In the genomic region with DNA sequence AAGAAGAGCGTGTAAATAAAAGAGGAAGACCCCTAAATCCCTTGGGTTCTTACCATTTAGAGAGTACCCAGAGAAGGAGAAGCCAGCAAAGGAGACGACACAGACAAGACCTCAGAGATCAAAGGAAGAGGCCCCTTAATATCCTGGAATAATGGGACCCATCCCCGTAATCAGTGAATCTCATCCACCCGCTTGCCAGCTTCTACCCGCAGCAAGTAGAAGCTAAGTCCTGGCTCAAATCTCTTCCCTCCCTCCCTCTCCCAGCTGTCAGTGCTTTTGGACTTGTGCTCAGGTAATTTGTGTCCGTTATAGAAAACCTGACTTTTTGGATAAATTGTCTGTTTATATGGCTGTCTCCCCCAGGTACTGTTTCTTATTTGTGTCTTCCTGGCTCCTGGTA, we compare ENCODE assay signal across 8 cellular contexts. TPM values are rescaled to one million over a fixed set of nuclear protein-coding genes. Genes with fewer than 3 reads are reported as not detected.
A peak's percentile ranks its signal among the peaks of the same experiment; 100 is the strongest.
DNase-seq lines count a peak whose midpoint lies in the region; ATAC-seq, FAIRE-seq and TF ChIP-seq lines count a peak whose summit lies in the region.

No MANE protein-coding gene starts in this region.

- RAD21 ChIA-PET in HCT116 (lab: Charles Lee; ENCODE audit: low non-redundant PET in 1 of 2, low total read pairs in 2 of 2, uncharacterized antibody in 2 of 2, unreplicated experiment in 2 of 2) = no interaction called here

- H3K9me3 Mint-ChIP-seq in astrocyte (ENCODE audit: unreplicated experiment) = no peaks in the 10 kb centered on the region
- H3K9me3 Mint-ChIP-seq in natural killer cell = no peaks in the 10 kb centered on the region

- H3K27me3 Mint-ChIP-seq in astrocyte (ENCODE audit: low read depth, unreplicated experiment) = no peaks in the 10 kb centered on the region
- H3K27me3 Mint-ChIP-seq in natural killer cell (ENCODE audit: low read depth in 2 of 2) = no peaks in the 10 kb centered on the region

- no peaks in the 10 kb centered on the region for H3K9me2 ChIP-seq in HCT116 (ENCODE audit: insufficient read depth)

- TF ChIP-seq RAD21 in HCT116 (IDR thresholded peaks at IDR 0.05; ENCODE audit: low read depth) = no peak

- ATAC-seq in HCT116 (no peak), natural killer cell (no peak), HG03139 (IDR thresholded peaks at IDR 0.05; ENCODE audit: unreplicated experiment) (no peak)

- no TSS peak for BruUV-seq in HCT116 (replicated peaks; lab: Mats Ljungman, UMichigan)

- POLR2A ChIA-PET in HCT116 (lab: Charles Lee) = interaction anchor here (1.1 kb wide), 1 partner anchor 13 kb away, joined by 3 read pairs; no protein-coding TSS in a partner anchor

- peaks cover 65 to 84% of the 10 kb centered on the region in 2 experiments for H3K4me1 ChIP-seq in HCT116 (ENCODE audit: control insufficient read depth in 1 of 2, insufficient read depth in 2 of 2, low read length in 2 of 2)
- peaks cover 67% of the 10 kb centered on the region for H3K4me1 ChIP-seq in astrocyte (ENCODE audit: insufficient read depth, low read length)

- no peaks in the 10 kb centered on the region for H4K20me1 ChIP-seq in HCT116 (ENCODE audit: insufficient read depth)
- H4K20me1 ChIP-seq in astrocyte (ENCODE audit: insufficient read depth, low read length) = peaks cover 16% of the 10 kb centered on the region

- H3K36me3 Mint-ChIP-seq in astrocyte (ENCODE audit: low read depth, unreplicated experiment) (no peaks in the 10 kb centered on the region), natural killer cell (no peaks in the 10 kb centered on the region)

- peaks cover 68% of the 10 kb centered on the region for H3K4me1 Mint-ChIP-seq in astrocyte (ENCODE audit: low read depth, unreplicated experiment)
- peaks cover 72 to 75% of the 10 kb centered on the region in 2 donors for H3K4me1 Mint-ChIP-seq in natural killer cell

- peak overlapping the region; percentile 100 for H3K27ac Mint-ChIP-seq in astrocyte (ENCODE audit: unreplicated experiment)
- peak overlapping the region; percentile 92 to 96 for H3K27ac Mint-ChIP-seq in natural killer cell

- H2AFZ ChIP-seq in HCT116 (ENCODE audit: low read depth, low read length, poor library complexity, severe bottlenecking) (no peak overlapping the region), astrocyte (ENCODE audit: low read depth, low read length) (no peak overlapping the region)

- H3K27me3 ChIP-seq in HCT116 (ENCODE audit: insufficient read depth, low read length) (no peaks in the 10 kb centered on the region), astrocyte (ENCODE audit: insufficient read depth, low read length) (no peaks in the 10 kb centered on the region)

- H3K79me2 ChIP-seq in HCT116 (ENCODE audit: insufficient read depth, low read length) = peaks cover 45% of the 10 kb centered on the region
- peaks cover 52% of the 10 kb centered on the region for H3K79me2 ChIP-seq in astrocyte (ENCODE audit: insufficient read depth, low read length)

- no peak for TF ChIP-seq POLR2A in HCT116 (IDR thresholded peaks at IDR 0.05; ENCODE audit: borderline replicate concordance, extremely low read depth, insufficient read depth, insufficient read length)

- H3K9ac ChIP-seq in HCT116 (ENCODE audit: low read length) (peak overlapping the region; percentile 91; the same call in 1 of the 2 replicates), astrocyte (ENCODE audit: low read length) (no peak overlapping the region)

- H3K9me3 ChIP-seq in HCT116 (ENCODE audit: control insufficient read depth in 1 of 2, insufficient read depth in 1 of 2, low read depth in 1 of 2, low read length in 2 of 2) = no peaks in the 10 kb centered on the region
- no peaks in the 10 kb centered on the region for H3K9me3 ChIP-seq in astrocyte (ENCODE audit: insufficient read depth, low read depth, low read length)

- FAIRE-seq in astrocyte (lab: Jason Lieb, UNC) = no peak

- H3K4me2 ChIP-seq in HCT116 (ENCODE audit: low read length) (peak overlapping the region; percentile 93), astrocyte (ENCODE audit: low read length) (no peak overlapping the region)

- peak overlapping the region; percentile 99 for H3K4me3 Mint-ChIP-seq in astrocyte (ENCODE audit: unreplicated experiment)
- H3K4me3 Mint-ChIP-seq in natural killer cell = peak overlapping the region; percentile 94

- H3K4me3 ChIP-seq in HCT116 (replicated peaks in 1 of 2; ENCODE audit: low read depth in 1 of 2, low read length in 2 of 2) = no peak overlapping the region
- H3K4me3 ChIP-seq in astrocyte (ENCODE audit: insufficient read depth, low read depth, low read length) = no peak overlapping the region

- intact Hi-C loops in HCT116 (cut with micrococcal nuclease) = loop anchor here (5.0 to 10.0 kb wide), 3 partner anchors 35 to 402 kb away; no protein-coding TSS in a partner anchor
- intact Hi-C loops in natural killer cell (cut with micrococcal nuclease) = no loop called here

- CTCF ChIA-PET in HCT116 (lab: Charles Lee) = no interaction called here

- TF ChIP-seq CTCF in 22Rv1 (IDR thresholded peaks at IDR 0.05) (no peak), HCT116 (IDR thresholded peaks at IDR 0.05 in 2 of 3, conservative IDR thresholded peaks at IDR 0.05 in 1 of 3; ENCODE audit: borderline replicate concordance in 1 of 3, insufficient read depth in 1 of 3, low read depth in 2 of 3, low read length in 2 of 3) (no peak), astrocyte (IDR thresholded peaks at IDR 0.05; ENCODE audit: insufficient read depth, low read depth, low read length) (no peak), natural killer cell (IDR thresholded peaks at IDR 0.05) (no peak)

- no peaks in the 10 kb centered on the region; a peak in 1 of 4 replicates for H3K36me3 ChIP-seq in HCT116 (ENCODE audit: control insufficient read depth in 1 of 2, insufficient read depth in 2 of 2, low read length in 2 of 2)
- peaks cover 3% of the 10 kb centered on the region for H3K36me3 ChIP-seq in astrocyte (ENCODE audit: insufficient read depth, low read length)

- DNase-seq in HCT116 (ENCODE audit: low read depth, low spot score) (no peak), astrocyte (ENCODE audit: low read depth) (no peak), natural killer cell (no peak), GM19238 (ENCODE audit: insufficient read length, low spot score) (no peak), NOMO-1 treated with DMSO at 0.1 percent for 48 hours (lab: John Stamatoyannopoulos, UW; ENCODE audit: unreplicated experiment) (no peak), C1 segment of cervical spinal cord (lab: John Stamatoyannopoulos, UW) (no peak)

- H3K27ac ChIP-seq in 22Rv1 = peak overlapping the region; percentile 92
- peak overlapping the region; percentile 85 for H3K27ac ChIP-seq in HCT116 (ENCODE audit: low read depth, low read length)
- no peak overlapping the region for H3K27ac ChIP-seq in astrocyte (ENCODE audit: low read depth, low read length)

TF ChIP-seq in HCT116, 20 proteins besides CTCF, POLR2A, EP300 and RAD21 (continues in another document):
- TF ChIP-seq, protein P1, sequence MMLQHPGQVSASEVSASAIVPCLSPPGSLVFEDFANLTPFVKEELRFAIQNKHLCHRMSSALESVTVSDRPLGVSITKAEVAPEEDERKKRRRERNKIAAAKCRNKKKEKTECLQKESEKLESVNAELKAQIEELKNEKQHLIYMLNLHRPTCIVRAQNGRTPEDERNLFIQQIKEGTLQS (IDR thresholded peaks at IDR 0.05) = no peak
- TF ChIP-seq SIN3A (IDR thresholded peaks at IDR 0.05; ENCODE audit: low read depth) = no peak
- no peak for TF ChIP-seq YY1 (IDR thresholded peaks at IDR 0.05; ENCODE audit: extremely low read depth, insufficient replicate concordance, low read depth, low read length)
- no peak; the same call in 1 of the 2 replicates for TF ChIP-seq POLR2AphosphoS5 (IDR thresholded peaks at IDR 0.05; ENCODE audit: low read depth, low read length)
- TF ChIP-seq EZH2phosphoT487 (IDR thresholded peaks at IDR 0.05; ENCODE audit: borderline replicate concordance) = no peak
- TF ChIP-seq FOSL1 (IDR thresholded peaks at IDR 0.05; ENCODE audit: low read depth) = no peak
- no peak for TF ChIP-seq TCF7L2 (IDR thresholded peaks at IDR 0.05; ENCODE audit: borderline replicate concordance, extremely low read depth, insufficient read depth, insufficient read length)
- no peak for TF ChIP-seq ZFX (IDR thresholded peaks at IDR 0.05)
- TF ChIP-seq, protein P2, sequence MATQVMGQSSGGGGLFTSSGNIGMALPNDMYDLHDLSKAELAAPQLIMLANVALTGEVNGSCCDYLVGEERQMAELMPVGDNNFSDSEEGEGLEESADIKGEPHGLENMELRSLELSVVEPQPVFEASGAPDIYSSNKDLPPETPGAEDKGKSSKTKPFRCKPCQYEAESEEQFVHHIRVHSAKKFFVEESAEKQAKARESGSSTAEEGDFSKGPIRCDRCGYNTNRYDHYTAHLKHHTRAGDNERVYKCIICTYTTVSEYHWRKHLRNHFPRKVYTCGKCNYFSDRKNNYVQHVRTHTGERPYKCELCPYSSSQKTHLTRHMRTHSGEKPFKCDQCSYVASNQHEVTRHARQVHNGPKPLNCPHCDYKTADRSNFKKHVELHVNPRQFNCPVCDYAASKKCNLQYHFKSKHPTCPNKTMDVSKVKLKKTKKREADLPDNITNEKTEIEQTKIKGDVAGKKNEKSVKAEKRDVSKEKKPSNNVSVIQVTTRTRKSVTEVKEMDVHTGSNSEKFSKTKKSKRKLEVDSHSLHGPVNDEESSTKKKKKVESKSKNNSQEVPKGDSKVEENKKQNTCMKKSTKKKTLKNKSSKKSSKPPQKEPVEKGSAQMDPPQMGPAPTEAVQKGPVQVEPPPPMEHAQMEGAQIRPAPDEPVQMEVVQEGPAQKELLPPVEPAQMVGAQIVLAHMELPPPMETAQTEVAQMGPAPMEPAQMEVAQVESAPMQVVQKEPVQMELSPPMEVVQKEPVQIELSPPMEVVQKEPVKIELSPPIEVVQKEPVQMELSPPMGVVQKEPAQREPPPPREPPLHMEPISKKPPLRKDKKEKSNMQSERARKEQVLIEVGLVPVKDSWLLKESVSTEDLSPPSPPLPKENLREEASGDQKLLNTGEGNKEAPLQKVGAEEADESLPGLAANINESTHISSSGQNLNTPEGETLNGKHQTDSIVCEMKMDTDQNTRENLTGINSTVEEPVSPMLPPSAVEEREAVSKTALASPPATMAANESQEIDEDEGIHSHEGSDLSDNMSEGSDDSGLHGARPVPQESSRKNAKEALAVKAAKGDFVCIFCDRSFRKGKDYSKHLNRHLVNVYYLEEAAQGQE (IDR thresholded peaks at IDR 0.05; ENCODE audit: low read depth) = no peak
- no peak for TF ChIP-seq JUND (IDR thresholded peaks at IDR 0.05)
- no peak for TF ChIP-seq ZNF274 (IDR thresholded peaks at IDR 0.05; ENCODE audit: low read depth, low read length)
- TF ChIP-seq EGR1 (IDR thresholded peaks at IDR 0.05; ENCODE audit: low read depth) = no peak
- no peak for TF ChIP-seq ELF1 (IDR thresholded peaks at IDR 0.05; ENCODE audit: borderline replicate concordance, low read depth)
- no peak for TF ChIP-seq CBX3 (IDR thresholded peaks at IDR 0.05; ENCODE audit: low read depth)
- no peak for TF ChIP-seq EZH2 (IDR thresholded peaks at IDR 0.05)

RNA-seq across cellular contexts. Expression of a gene that starts 1.9 kb away (rescaled TPM):
- total RNA-seq in HCT116 (2021; ENCODE audit: unreplicated experiment) (26.7 TPM), astrocyte (23.0 and 24.1 TPM in 2 replicates), natural killer cell (10 to 100 TPM; 15.3 to 25.7 (median 17.2) TPM)
- polyA plus RNA-seq in HCT116 (2012) = 41.5 and 44.9 TPM in 2 replicates

RNA-seq across cellular contexts. Expression of a gene that starts 2.3 kb away (rescaled TPM):
- total RNA-seq in HCT116 (2021; ENCODE audit: unreplicated experiment) (16.4 TPM), astrocyte (33.0 and 34.0 TPM in 2 replicates), natural killer cell (1 to 10 TPM; 5.3 to 9.3 (median 6.1) TPM)
- 7.4 and 7.7 TPM in 2 replicates for polyA plus RNA-seq in HCT116 (2012)
